ENCODE assay signal across 1 cellular context in the genomic region with DNA sequence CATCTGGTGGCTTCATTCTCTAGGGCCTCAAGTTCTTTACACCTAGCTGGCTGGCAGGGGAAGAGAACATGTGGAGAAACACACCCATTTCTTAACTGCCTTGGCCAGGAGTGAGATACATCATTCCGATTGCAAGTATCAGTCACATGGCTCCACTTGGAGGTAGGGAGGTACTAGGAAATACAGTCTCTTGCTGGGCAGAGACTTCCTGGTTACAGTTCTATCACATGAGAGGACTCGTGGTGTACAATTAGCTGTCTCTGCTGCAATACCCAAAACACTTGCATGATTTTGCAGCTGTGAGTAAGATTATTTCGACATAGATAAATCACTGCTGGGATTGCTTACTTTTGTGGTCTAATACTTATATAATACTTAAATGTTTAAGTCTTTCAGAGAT.
TF ChIP-seq lines count a peak whose summit lies in the region.

No MANE protein-coding gene starts in this region.

TF ChIP-seq in H1, 55 proteins besides CTCF, POLR2A, EP300 and RAD21 (continued from another document):
- TF ChIP-seq SIN3A (conservative IDR thresholded peaks at IDR 0.05 in 1 of 2, IDR thresholded peaks at IDR 0.05 in 1 of 2; ENCODE audit: low read depth in 1 of 2, low read length in 2 of 2) (no peak), BRCA1 (IDR thresholded peaks at IDR 0.05; ENCODE audit: low read depth, low read length) (no peak)
TF ChIP-seq in H1: peak in this region for 0.
